Comparison of ENCODE assay signal across 1 cellular context in genomic region chr2:231707625-231708049, GRCh38.
TF ChIP-seq lines count a peak whose summit lies in the region.

No MANE protein-coding gene starts in this region.

TF ChIP-seq in HepG2, 621 proteins besides CTCF, POLR2A, EP300 and RAD21 (continued from another document and continues in another):
- TF ChIP-seq SOX6 (IDR thresholded peaks at IDR 0.05) (no peak), SOX6 (CRISPR knock-in tag; IDR thresholded peaks at IDR 0.05) (no peak), ZNF790 (CRISPR knock-in tag; IDR thresholded peaks at IDR 0.05; ENCODE audit: borderline replicate concordance) (no peak), HIC2 (CRISPR knock-in tag; IDR thresholded peaks at IDR 0.05; ENCODE audit: low read depth) (0 out of 2 replicates have a peak, but pooled peaks have one; percentile 75), ZNF660 (CRISPR knock-in tag; IDR thresholded peaks at IDR 0.05; ENCODE audit: borderline replicate concordance, low read depth) (no peak), ZNF558 (CRISPR knock-in tag; IDR thresholded peaks at IDR 0.05; ENCODE audit: borderline replicate concordance) (no peak), IRF1 (CRISPR knock-in tag; IDR thresholded peaks at IDR 0.05; ENCODE audit: low read depth) (no peak), ZSCAN25 (CRISPR knock-in tag; IDR thresholded peaks at IDR 0.05) (no peak; the same call in 1 of the 2 replicates), ZNF775 (CRISPR knock-in tag; IDR thresholded peaks at IDR 0.05; ENCODE audit: borderline replicate concordance) (no peak), KLF16 (CRISPR knock-in tag; IDR thresholded peaks at IDR 0.05) (no peak), TMF1 (CRISPR knock-in tag; IDR thresholded peaks at IDR 0.05; ENCODE audit: low read depth) (peak; percentile 83), CHD4 (IDR thresholded peaks at IDR 0.05; ENCODE audit: borderline replicate concordance, low read length) (peak; percentile 82), ZNF451 (CRISPR knock-in tag; IDR thresholded peaks at IDR 0.05) (peak; percentile 17; the same call in 1 of the 2 replicates), PRDM4 (CRISPR knock-in tag; IDR thresholded peaks at IDR 0.05; ENCODE audit: borderline replicate concordance) (no peak), ZC3H4 (CRISPR knock-in tag; IDR thresholded peaks at IDR 0.05; ENCODE audit: borderline replicate concordance) (0 out of 2 replicates have a peak, but pooled peaks have one; percentile 30), ZNF503 (CRISPR knock-in tag; IDR thresholded peaks at IDR 0.05) (no peak), ZUFSP (CRISPR knock-in tag; IDR thresholded peaks at IDR 0.05; ENCODE audit: borderline replicate concordance) (no peak), ZNF205 (CRISPR knock-in tag; IDR thresholded peaks at IDR 0.05) (no peak), ZNF724P (CRISPR knock-in tag; IDR thresholded peaks at IDR 0.05; ENCODE audit: borderline replicate concordance) (peak; percentile 82; the same call in 1 of the 2 replicates), LBX2 (CRISPR knock-in tag; IDR thresholded peaks at IDR 0.05; ENCODE audit: borderline replicate concordance) (peak; percentile 35; the same call in 1 of the 2 replicates), TOPORS (CRISPR knock-in tag; IDR thresholded peaks at IDR 0.05) (no peak), ARID4A (CRISPR knock-in tag; IDR thresholded peaks at IDR 0.05; ENCODE audit: borderline replicate concordance) (no peak), ZNF839 (CRISPR knock-in tag; IDR thresholded peaks at IDR 0.05; ENCODE audit: borderline replicate concordance) (0 out of 2 replicates have a peak, but pooled peaks have one; percentile 25), ATAD3A (CRISPR knock-in tag; IDR thresholded peaks at IDR 0.05) (peak; percentile 41; the same call in 1 of the 2 replicates), DR1 (CRISPR knock-in tag; IDR thresholded peaks at IDR 0.05) (no peak), FOXK1 (CRISPR knock-in tag; IDR thresholded peaks at IDR 0.05; ENCODE audit: borderline replicate concordance, low read depth) (no peak), PHF5A (CRISPR knock-in tag; IDR thresholded peaks at IDR 0.05; ENCODE audit: low read depth, unreplicated experiment) (no peak), JUND (CRISPR knock-in tag; IDR thresholded peaks at IDR 0.05) (no peak), PRPF4 (IDR thresholded peaks at IDR 0.05; ENCODE audit: low read depth, low read length, poor library complexity, severe bottlenecking) (peak; percentile 99), HNRNPL (IDR thresholded peaks at IDR 0.05; ENCODE audit: low read depth, low read length) (peak; percentile 95), CHCHD3 (CRISPR knock-in tag; IDR thresholded peaks at IDR 0.05) (peak; percentile 13; the same call in 1 of the 2 replicates), POGK (CRISPR knock-in tag; conservative IDR thresholded peaks at IDR 0.05) (0 out of 2 replicates have a peak, but pooled peaks have one; percentile 2), AHR (CRISPR knock-in tag; IDR thresholded peaks at IDR 0.05) (0 out of 2 replicates have a peak, but pooled peaks have one; percentile 19), ZNF574 (CRISPR knock-in tag; IDR thresholded peaks at IDR 0.05) (no peak), ZNF761 (CRISPR knock-in tag; conservative IDR thresholded peaks at IDR 0.05) (no peak), GZF1 (CRISPR knock-in tag; IDR thresholded peaks at IDR 0.05) (0 out of 2 replicates have a peak, but pooled peaks have one; percentile 8), ZBTB33 (CRISPR knock-in tag; IDR thresholded peaks at IDR 0.05) (peak; percentile 96), SRSF1 (optimal IDR thresholded peaks at IDR 0.05; ENCODE audit: low read depth, low read length) (peak; percentile 67), IRF2 (CRISPR knock-in tag; IDR thresholded peaks at IDR 0.05) (no peak)
